14 cellular contexts compared by ENCODE assay signal in the genomic region with DNA sequence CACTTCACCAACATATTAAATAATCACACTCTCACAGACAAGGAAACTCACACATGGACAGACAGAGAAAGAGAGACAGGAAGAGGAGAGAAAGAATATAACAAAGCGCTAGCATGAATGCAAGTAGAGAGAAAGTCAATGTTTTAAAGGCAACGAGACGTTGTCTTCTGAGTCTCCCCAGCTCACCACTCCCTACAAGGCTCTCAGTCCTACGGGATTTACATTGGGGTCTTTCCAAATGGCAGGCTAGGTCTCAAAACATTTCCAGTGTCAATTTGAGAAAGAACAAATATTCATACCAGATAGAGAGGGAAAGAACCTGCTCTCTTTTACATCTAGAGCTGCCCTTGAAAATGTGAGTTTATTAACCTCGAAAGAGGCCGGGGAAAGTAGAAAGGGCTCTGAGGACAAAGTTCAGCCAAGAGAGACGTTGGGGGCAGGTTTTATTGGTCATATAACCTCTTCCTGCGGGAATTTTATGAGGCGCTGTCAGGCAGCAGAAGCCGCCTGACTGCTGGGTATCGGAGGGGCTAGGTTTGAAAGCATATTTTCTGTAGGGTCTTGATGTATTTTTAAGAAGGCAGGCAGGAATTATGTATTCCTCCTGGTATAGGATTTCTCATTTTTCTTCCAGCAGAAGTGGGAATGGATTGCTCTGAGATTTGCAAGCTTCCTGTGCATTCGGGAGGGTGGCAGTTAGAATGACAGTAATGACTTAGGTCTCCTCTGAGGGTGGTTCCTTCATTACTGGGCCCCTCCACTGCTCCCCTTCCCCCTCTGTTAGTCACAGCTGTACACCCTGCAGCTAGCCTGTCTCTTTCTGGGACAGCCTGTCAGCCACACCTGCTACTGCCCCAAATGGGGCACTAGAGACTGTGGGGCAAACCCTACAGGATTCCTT. TPM values are rescaled to one million over a fixed set of nuclear protein-coding genes. Genes with fewer than 3 reads are reported as not detected.
DNase-seq lines count a peak whose midpoint lies in the region; ATAC-seq lines count a peak whose summit lies in the region.
"Had no signal": no experiment of that assay in that cellular context is flagged by ENCODE, and none has a peak within 500 bp of the region (broad histone marks: within the 10 kb centered on the region; RNA-seq: fewer than 3 reads in every experiment).

No MANE protein-coding gene starts in this region.

- no peak overlapping the region for H4K91ac ChIP-seq in neuronal stem cell (ENCODE audit: low read depth, low read length, poor library complexity)

- WGBS in right cardiac atrium, result 54% methylated on average over 12 of the region's 12 CpGs
- no CpG with 5 or more reads among the region's 12 CpGs for WGBS in neuronal stem cell (ENCODE audit: extremely low coverage in 2 of 2, insufficient read length in 2 of 2, insufficient replicate concordance in 1 of 2), 2 donors

- H3K18ac ChIP-seq in neuronal stem cell (ENCODE audit: low read length), result peak overlapping the region; percentile 48

- H4K8ac ChIP-seq in neuronal stem cell (ENCODE audit: low read depth, low read length), result no peak overlapping the region

- H3K23ac ChIP-seq in neuronal stem cell (ENCODE audit: low read depth, low read length, poor library complexity), result no peak overlapping the region

- no peak overlapping the region for H3K9ac ChIP-seq in neuronal stem cell (ENCODE audit: low read depth, low read length, poor library complexity)

- H3K9me3 ChIP-seq in right cardiac atrium (ENCODE audit: control insufficient read depth, low read length) (no peaks in the 10 kb centered on the region), neuronal stem cell (replicated peaks in 1 of 2; ENCODE audit: control insufficient read depth in 2 of 2, insufficient read depth in 1 of 2, low read depth in 1 of 2, low read length in 2 of 2) (peaks cover 0 to 2% of the 10 kb centered on the region in 2 donors)

- H3K4me2 ChIP-seq in neuronal stem cell (ENCODE audit: insufficient read depth, low read length, poor library complexity, severe bottlenecking), result no peak overlapping the region

- H3K14ac ChIP-seq in neuronal stem cell (ENCODE audit: low read length), result no peak overlapping the region

- H3K27ac ChIP-seq in right cardiac atrium (ENCODE audit: low read length), result no peak overlapping the region
- H3K27ac ChIP-seq in neuronal stem cell (replicated peaks; ENCODE audit: low read length), result no peak overlapping the region

- H2BK120ac ChIP-seq in neuronal stem cell (ENCODE audit: low read depth, low read length), result no peak overlapping the region

- H3K4me3 ChIP-seq in right cardiac atrium (ENCODE audit: low read length), result no peak overlapping the region
- H3K4me3 ChIP-seq in neuronal stem cell (ENCODE audit: low read length in 2 of 2), result no peak overlapping the region

- ATAC-seq in Right ventricle myocardium superior (ENCODE audit: poor library complexity), result peak; percentile 72
- ATAC-seq in right cardiac atrium, result peak; percentile 60 to 66

- no peak for DNase-seq in Right ventricle myocardium superior
- no peak for DNase-seq in cardiac septum (ENCODE audit: low spot score)
- no peak for DNase-seq in right cardiac atrium
- DNase-seq in neuronal stem cell (ENCODE audit: low spot score), result no peak
- DNase-seq in DMS153 treated with DMSO at 0.1 percent for 48 hours (lab: John Stamatoyannopoulos, UW; ENCODE audit: unreplicated experiment), result no peak
- DNase-seq in anterior cingulate cortex (lab: John Stamatoyannopoulos, UW), result no peak
- DNase-seq in mesenteric fat pad (ENCODE audit: low spot score), result no peak
- no peak for DNase-seq in NCI-H345 (lab: John Stamatoyannopoulos, UW)
- DNase-seq: activated naive CD4-positive, alpha-beta T cell treated with anti-CD3 and anti-CD28 coated beads for 36 hours; C1 segment of cervical spinal cord; DMS53; NCI-H187; RPMI8226; stimulated activated CD8-positive, alpha-beta memory T cell treated with anti-CD3 and anti-CD28 coated beads, Interleukin-4, amount 100 ng/mL, for 48 hours had no signal

- H2AFZ ChIP-seq in neuronal stem cell (ENCODE audit: low read length), result peak overlapping the region; percentile 17

- intact Hi-C loops in Right ventricle myocardium superior (cut with DNase I) (no loop called here), cardiac septum (cut with DNase I) (no loop called here), right cardiac atrium (cut with DNase I) (no loop called here)

- H2BK15ac ChIP-seq in neuronal stem cell (ENCODE audit: low read length), result no peak overlapping the region

- no peak overlapping the region for H2BK5ac ChIP-seq in neuronal stem cell (ENCODE audit: low read length)

- no peaks in the 10 kb centered on the region for H3K36me3 ChIP-seq in neuronal stem cell (replicated peaks in 1 of 2; ENCODE audit: control insufficient read depth in 2 of 2, insufficient read depth in 2 of 2, low read length in 2 of 2)

- no peaks in the 10 kb centered on the region for H3K79me1 ChIP-seq in neuronal stem cell (ENCODE audit: low read depth, low read length)

- no peak overlapping the region for H2AK5ac ChIP-seq in neuronal stem cell (ENCODE audit: low read depth, low read length)

- H3K27me3 ChIP-seq in right cardiac atrium (ENCODE audit: control insufficient read depth, insufficient read depth) (no peaks in the 10 kb centered on the region), neuronal stem cell (ENCODE audit: control insufficient read depth in 3 of 3, insufficient read depth in 3 of 3, low read depth in 1 of 3, low read length in 3 of 3) (no peaks in the 10 kb centered on the region)

- peaks cover 2% of the 10 kb centered on the region for H3K4me1 ChIP-seq in right cardiac atrium (ENCODE audit: control insufficient read depth, insufficient read depth, low read length)
- no peaks in the 10 kb centered on the region for H3K4me1 ChIP-seq in neuronal stem cell (ENCODE audit: control insufficient read depth in 2 of 2, insufficient read depth in 1 of 2, low read depth in 1 of 2, low read length in 2 of 2)

- no peak overlapping the region for H3K4ac ChIP-seq in neuronal stem cell (ENCODE audit: low read length)

- H2BK12ac ChIP-seq in neuronal stem cell (ENCODE audit: low read length), result no peak overlapping the region

RNA-seq across cellular contexts. Expression of a gene that starts 34.4 kb away (rescaled TPM):
- total RNA-seq in Right ventricle myocardium superior (18.3 TPM), cardiac septum (19.7 TPM), right cardiac atrium (10 to 100 TPM; 16.5 to 20.4 (median 18.4) TPM), mesenteric fat pad (19.7 TPM)
- polyA plus RNA-seq in right cardiac atrium, result 11.4 TPM
- 4.6 TPM for polyA plus RNA-seq in neuronal stem cell (2013, experiment 1 of 2)
- polyA plus RNA-seq in neuronal stem cell (2013, experiment 2 of 2), result 4.9 TPM
